In genomic region chr4:183249854-183250253, GRCh38 we compare ENCODE assay signal across 8 cellular contexts.
A peak's percentile ranks its signal among the peaks of the same experiment; 100 is the strongest.
DNase-seq lines count a peak whose midpoint lies in the region; ATAC-seq and TF ChIP-seq lines count a peak whose summit lies in the region.

No MANE protein-coding gene starts in this region.

- H3K4me3 Mint-ChIP-seq in activated CD4-positive, alpha-beta T cell treated with anti-CD3 and anti-CD28 coated beads for 36 hours: no peak overlapping the region
- H3K4me3 Mint-ChIP-seq in activated CD4-positive, alpha-beta T cell treated with anti-CD3 and anti-CD28 coated beads, Interleukin-2, amount 10 ng/mL, durations not matched to agents 24 days and 14 days: no peak overlapping the region

- no peak for TF ChIP-seq POLR2A in spleen (IDR thresholded peaks at IDR 0.05)

- H3K27ac Mint-ChIP-seq in activated CD4-positive, alpha-beta T cell treated with anti-CD3 and anti-CD28 coated beads for 36 hours: no peak overlapping the region
- no peak overlapping the region for H3K27ac Mint-ChIP-seq in activated CD4-positive, alpha-beta T cell treated with anti-CD3 and anti-CD28 coated beads, Interleukin-2, amount 10 ng/mL, durations not matched to agents 24 days and 14 days

- H3K27ac ChIP-seq in spleen: no peak overlapping the region

- H3K36me3 Mint-ChIP-seq in activated CD4-positive, alpha-beta T cell treated with anti-CD3 and anti-CD28 coated beads for 36 hours (ENCODE audit: low read depth): no peaks in the 10 kb centered on the region
- H3K36me3 Mint-ChIP-seq in activated CD4-positive, alpha-beta T cell treated with anti-CD3 and anti-CD28 coated beads, Interleukin-2, amount 10 ng/mL, durations not matched to agents 24 days and 14 days (ENCODE audit: low read depth): no peaks in the 10 kb centered on the region

- peak; percentile 53 for ATAC-seq in activated CD4-positive, alpha-beta T cell treated with anti-CD3 and anti-CD28 coated beads for 36 hours
- ATAC-seq in HG03159 (IDR thresholded peaks at IDR 0.05; ENCODE audit: unreplicated experiment) (peak; percentile 55), HG03196 (IDR thresholded peaks at IDR 0.05; ENCODE audit: unreplicated experiment) (no peak)

- intact Hi-C loops in activated CD4-positive, alpha-beta T cell treated with anti-CD3 and anti-CD28 coated beads for 36 hours (cut with DNase I, micrococcal nuclease): loop anchor here (1.0 kb wide), 1 partner anchor 177 kb away; no protein-coding TSS in a partner anchor
- intact Hi-C loops in activated CD4-positive, alpha-beta T cell treated with anti-CD3 and anti-CD28 coated beads, Interleukin-2, amount 10 ng/mL, durations not matched to agents 24 days and 14 days (cut with micrococcal nuclease): no loop called here
- intact Hi-C loops in spleen (cut with DNase I; ENCODE audit: low total_unique reads): no loop called here

- H3K4me1 Mint-ChIP-seq in activated CD4-positive, alpha-beta T cell treated with anti-CD3 and anti-CD28 coated beads for 36 hours: no peaks in the 10 kb centered on the region
- no peaks in the 10 kb centered on the region for H3K4me1 Mint-ChIP-seq in activated CD4-positive, alpha-beta T cell treated with anti-CD3 and anti-CD28 coated beads, Interleukin-2, amount 10 ng/mL, durations not matched to agents 24 days and 14 days

- H3K4me1 ChIP-seq in spleen: no peaks in the 10 kb centered on the region

- no peaks in the 10 kb centered on the region for H3K9me3 Mint-ChIP-seq in activated CD4-positive, alpha-beta T cell treated with anti-CD3 and anti-CD28 coated beads for 36 hours (ENCODE audit: low read depth)
- no peaks in the 10 kb centered on the region for H3K9me3 Mint-ChIP-seq in activated CD4-positive, alpha-beta T cell treated with anti-CD3 and anti-CD28 coated beads, Interleukin-2, amount 10 ng/mL, durations not matched to agents 24 days and 14 days

- 13 to 23% (median 17%) methylated on average over 2 of the region's 2 CpGs for whole genome bisulfite sequencing in spleen, 5 donors

- no peaks in the 10 kb centered on the region for H3K27me3 ChIP-seq in spleen (replicated peaks in 1 of 7)

- no peaks in the 10 kb centered on the region for H3K27me3 Mint-ChIP-seq in activated CD4-positive, alpha-beta T cell treated with anti-CD3 and anti-CD28 coated beads for 36 hours
- peaks cover 8% of the 10 kb centered on the region for H3K27me3 Mint-ChIP-seq in activated CD4-positive, alpha-beta T cell treated with anti-CD3 and anti-CD28 coated beads, Interleukin-2, amount 10 ng/mL, durations not matched to agents 24 days and 14 days

- DNase-seq in activated CD4-positive, alpha-beta T cell treated with anti-CD3 and anti-CD28 coated beads for 36 hours: peak; percentile 32
- DNase-seq in activated CD4-positive, alpha-beta T cell treated with anti-CD3 and anti-CD28 coated beads, Interleukin-2, amount 10 ng/mL, durations not matched to agents 24 days and 14 days: no peak
- peak; percentile 19 for DNase-seq in RPMI7951 (ENCODE audit: low read depth)
- DNase-seq in fibroblast of the aortic adventitia (ENCODE audit: low read depth): peak; percentile 60
- no peak for DNase-seq in spleen
- no peak for DNase-seq in stimulated activated CD8-positive, alpha-beta memory T cell treated with anti-CD3 and anti-CD28 coated beads, Interleukin-4, amount 100 ng/mL, for 48 hours

- CTCF ChIA-PET in activated CD4-positive, alpha-beta T cell treated with anti-CD3 and anti-CD28 coated beads for 36 hours (lab: Charles Lee): interaction anchor here (1.1 to 6.7 kb wide), 8 partner anchors 10 to 313 kb away, joined by 3 to 51 read pairs (median 10); no protein-coding TSS in a partner anchor

- H3K4me3 ChIP-seq in fibroblast of the aortic adventitia (ENCODE audit: low read depth, low read length) (no peak overlapping the region), spleen (no peak overlapping the region)

- no peaks in the 10 kb centered on the region for H3K9me3 ChIP-seq in spleen

- peaks cover 0 to 19% (median 0%) of the 10 kb centered on the region in 6 donors for H3K36me3 ChIP-seq in spleen

- POLR2A ChIA-PET in activated CD4-positive, alpha-beta T cell treated with anti-CD3 and anti-CD28 coated beads for 36 hours (lab: Charles Lee): no interaction called here

- TF ChIP-seq CTCF in fibroblast of the aortic adventitia (IDR thresholded peaks at IDR 0.05; ENCODE audit: insufficient read depth, low read length) (peak; percentile 46), spleen (IDR thresholded peaks at IDR 0.05 in 8 of 11, conservative IDR thresholded peaks at IDR 0.05 in 3 of 11) (peak in 9 of 11 experiments; percentile 11 to 51 (median 31))

Comparison
In these comparisons a context has a peak if more than half of its experiments do, and no peak if none do; other contexts are left out.
1. DNase-seq: peak in activated CD4-positive, alpha-beta T cell treated with anti-CD3 and anti-CD28 coated beads for 36 hours (single experiment), RPMI7951 (single experiment) and fibroblast of the aortic adventitia (single experiment); none in activated CD4-positive, alpha-beta T cell treated with anti-CD3 and anti-CD28 coated beads, Interleukin-2, amount 10 ng/mL, durations not matched to agents 24 days and 14 days (single experiment), spleen (single experiment) and stimulated activated CD8-positive, alpha-beta memory T cell treated with anti-CD3 and anti-CD28 coated beads, Interleukin-4, amount 100 ng/mL, for 48 hours (single experiment).
2. intact Hi-C loops: an anchor here in activated CD4-positive, alpha-beta T cell treated with anti-CD3 and anti-CD28 coated beads for 36 hours (1.0 kb wide); none called in activated CD4-positive, alpha-beta T cell treated with anti-CD3 and anti-CD28 coated beads, Interleukin-2, amount 10 ng/mL, durations not matched to agents 24 days and 14 days and spleen.